Comparison of ENCODE assay signal across 8 cellular contexts in genomic region chr21:37267269-37268185, GRCh38. TPM values are rescaled to one million over a fixed set of nuclear protein-coding genes. Genes with fewer than 3 reads are reported as not detected.
DNase-seq lines count a peak whose midpoint lies in the region; ATAC-seq and TF ChIP-seq lines count a peak whose summit lies in the region.

TSS of gene VPS26C (minus strand) at chr21:37267334. CDS start at chr21:37267294, 40 bp downstream.

- WGBS in ovary, 3 donors = 0 to 1% (median 0%) methylated on average over 72 to 86 of the region's 86 CpGs
- WGBS in thyroid gland, 2 donors = 0 to 1% methylated on average over 39 to 86 of the region's 86 CpGs

- H3K9me3 ChIP-seq in ovary (no peaks in the 10 kb centered on the region), thyroid gland (no peaks in the 10 kb centered on the region)

- DNase-seq in GM12864 (ENCODE audit: low read depth) = peak; percentile 98
- DNase-seq in NCI-H1417 (lab: John Stamatoyannopoulos, UW) = peak; percentile 100
- DNase-seq in SW 1271 (lab: John Stamatoyannopoulos, UW) = peak; percentile 92 to 96
- DNase-seq in activated naive CD8-positive, alpha-beta T cell treated with anti-CD3 and anti-CD28 coated beads, Interleukin-2, amount 50 U/mL, for 16 hours (ENCODE audit: low read depth, low spot score) = peak; percentile 98
- DNase-seq in Right ventricle myocardium inferior (ENCODE audit: missing footprints) = peak; percentile 99
- DNase-seq in ovary = peak; percentile 97 to 99 (median 98)
- DNase-seq in thyroid gland = peak; percentile 99

- H3K27ac ChIP-seq in ovary (peak within 1 kb of the TSS; percentile 90 to 99), thyroid gland (peak within 1 kb of the TSS; percentile 91 to 98 (median 97))

- peak; percentile 71 for TF ChIP-seq EP300 in ovary (IDR thresholded peaks at IDR 0.05)

- TF ChIP-seq POLR2A in ovary (IDR thresholded peaks at IDR 0.05) = peak; percentile 71
- TF ChIP-seq POLR2A in thyroid gland (IDR thresholded peaks at IDR 0.05) = peak; percentile 67 to 82

- H3K4me3 ChIP-seq in GM12864 (ENCODE audit: low read depth, low read length) (peak within 1 kb of the TSS; percentile 91), ovary (peak within 1 kb of the TSS; percentile 93), thyroid gland (replicated peaks in 1 of 3) (peak within 1 kb of the TSS; percentile 50 to 99 (median 88))

- ATAC-seq in HG02759 (IDR thresholded peaks at IDR 0.05; ENCODE audit: unreplicated experiment) = peak; percentile 91
- peak; percentile 97 for ATAC-seq in Right ventricle myocardium inferior

- H3K27me3 ChIP-seq in ovary (no peaks in the 10 kb centered on the region), thyroid gland (no peaks in the 10 kb centered on the region)

- TF ChIP-seq CTCF in GM12864 (IDR thresholded peaks at IDR 0.05; ENCODE audit: low read depth, low read length, missing control alignments) (no peak), ovary (IDR thresholded peaks at IDR 0.05) (peak in 1 of 3 donors; percentile 10), thyroid gland (IDR thresholded peaks at IDR 0.05) (no peak)

- intact Hi-C loops in Right ventricle myocardium inferior (cut with DNase I) (loop anchor here (1.0 to 5.0 kb wide), 4 partner anchors 46 to 295 kb away; partner anchors contain the start of gene DYRK1A), ovary (cut with DNase I) (loop anchor here in 3 of 4 donors (2.0 to 5.0 kb wide), 4 partner anchors 97 to 295 kb away; partner anchors contain the start of genes DYRK1A (in 1 of the 3), PIGP (in 1 of the 3) and TTC3 (in 1 of the 3)), thyroid gland (cut with DNase I) (loop anchor here (2.0 to 10.0 kb wide), 3 partner anchors 95 to 297 kb away; partner anchors contain the start of genes PIGP and TTC3)

- peaks cover 4% of the 10 kb centered on the region for H3K4me1 ChIP-seq in ovary (ENCODE audit: insufficient read depth)
- peaks cover 13 to 16% of the 10 kb centered on the region in 2 donors for H3K4me1 ChIP-seq in thyroid gland

- no peaks in the 10 kb centered on the region for H3K36me3 ChIP-seq in ovary
- no peaks in the 10 kb centered on the region for H3K36me3 ChIP-seq in thyroid gland

RNA-seq across cellular contexts. Expression of gene VPS26C, which starts in this region (rescaled TPM):
- total RNA-seq in Right ventricle myocardium inferior = 49.7 TPM
- total RNA-seq in ovary = 10 to 100 TPM; 23.8 to 38.4 (median 33.9) TPM
- polyA plus RNA-seq in ovary = 10 to 100 TPM; 16.3 to 47.7 TPM
- 10 to 100 TPM; 44.8 to 76.2 (median 62.0) TPM for total RNA-seq in thyroid gland

Comparison
In these comparisons a context has a peak if more than half of its experiments do, and no peak if none do; other contexts are left out.
1. Peak in every context shown above with its lines: DNase-seq, ATAC-seq, H3K4me3 ChIP-seq and H3K27ac ChIP-seq.